In genomic region chr13:51233117-51233826, GRCh38 we compare ENCODE assay signal across 30 cellular contexts. TPM values are rescaled to one million over a fixed set of nuclear protein-coding genes. Genes with fewer than 3 reads are reported as not detected.
"Had no signal": no experiment of that assay in that cellular context is flagged by ENCODE, and none has a peak within 500 bp of the region (broad histone marks: within the 10 kb centered on the region; RNA-seq: fewer than 3 reads in every experiment).

No MANE protein-coding gene starts in this region.

- H3K36me3 Mint-ChIP-seq: immature natural killer cell, naive B cell, natural killer cell had no signal

- H3K79me2 ChIP-seq: hepatocyte had no signal

- H3K27ac ChIP-seq: heart right ventricle, hepatocyte, left lung, lower lobe of right lung, pancreas, prostate gland, skin epidermis, stomach, suprapubic skin, transverse colon, upper lobe of left lung, vagina had no signal

- FAIRE-seq: islet of Langerhans, kidney, pancreas had no signal

- H3K9me3 ChIP-seq: left lung, lower lobe of right lung, pancreas, prostate gland, stomach, suprapubic skin, transverse colon, upper lobe of left lung, vagina had no signal

- H3K27me3 ChIP-seq: heart right ventricle, left lung, pancreas, stomach, suprapubic skin, transverse colon, upper lobe of left lung, vagina had no signal

- ATAC-seq: heart right ventricle; left colon; left lung; lower lobe of right lung; natural killer cell; pancreas; right cardiac atrium; sciatic nerve; stimulated activated naive B cell treated with anti-CD40 and anti-IgM and Interleukin-4, amounts not matched to agents 10 μg/mL and 1 μg/mL and 100 μg/mL, for 72 hours; stimulated activated naive CD8-positive, alpha-beta T cell treated with anti-CD3 and anti-CD28 coated beads, Interleukin-15, Interleukin-2, amounts not matched to agents 100 U/mL and 50 U/mL, for 24 hours had no signal

- H3K4me3 Mint-ChIP-seq: immature natural killer cell; naive B cell; natural killer cell; stimulated activated naive B cell treated with anti-CD40 and anti-IgM and Interleukin-4, amounts not matched to agents 10 μg/mL and 1 μg/mL and 100 μg/mL, for 72 hours had no signal

- H3K9me3 Mint-ChIP-seq: immature natural killer cell, natural killer cell had no signal

- H3K27ac Mint-ChIP-seq: immature natural killer cell; naive B cell; natural killer cell; stimulated activated naive B cell treated with anti-CD40 and anti-IgM and Interleukin-4, amounts not matched to agents 10 μg/mL and 1 μg/mL and 100 μg/mL, for 72 hours had no signal

- H3K4me2 ChIP-seq: hepatocyte had no signal

- DNase-seq: heart right ventricle; immature natural killer cell; kidney; left colon; left lung; lower lobe of right lung; mammary epithelial cell; mesenchymal stem cell; naive B cell; natural killer cell; nucleus accumbens; pancreas; retina; right cardiac atrium; stimulated activated CD4-positive, alpha-beta T cell treated with anti-CD3 and anti-CD28 coated beads, Interleukin-12 subunit alpha, Interleukin-12 subunit beta, amount 100 ng/mL, for 4 hours; stimulated activated CD4-positive, alpha-beta T cell treated with anti-CD3 and anti-CD28 coated beads, Interleukin-15, amount 100 ng/mL, for 24 hours; stimulated activated CD4-positive, alpha-beta T cell treated with anti-CD3 and anti-CD28 coated beads, Interleukin-2, amount 100 ng/mL, for 24 hours; stimulated activated CD4-positive, alpha-beta T cell treated with anti-CD3 and anti-CD28 coated beads, Interleukin-4, amount 100 ng/mL, for 1 hour; stimulated activated naive B cell treated with anti-CD40 and anti-IgM and Interleukin-4, amounts not matched to agents 10 μg/mL and 1 μg/mL and 100 μg/mL, for 72 hours; stimulated activated naive CD8-positive, alpha-beta T cell treated with anti-CD3 and anti-CD28 coated beads, Interleukin-15, Interleukin-2, amounts not matched to agents 100 U/mL and 50 U/mL, for 24 hours; stomach; transverse colon had no signal

- H2AFZ ChIP-seq: hepatocyte had no signal

- H3K4me3 ChIP-seq: heart right ventricle, hepatocyte, left lung, lower lobe of right lung, pancreas, prostate gland, skin epidermis, stomach, suprapubic skin, transverse colon, upper lobe of left lung, vagina had no signal

- H3K36me3 ChIP-seq: left lung, lower lobe of right lung, pancreas, prostate gland, suprapubic skin, transverse colon, upper lobe of left lung, vagina had no signal

- H3K4me1 ChIP-seq: prostate gland, suprapubic skin, vagina had no signal

RNA-seq across cellular contexts. Expression of gene FAM124A, which starts 11.1 kb away (rescaled TPM):
- total RNA-seq: natural killer cell had no signal
